ENCODE assay signal across 13 cellular contexts in the genomic region with DNA sequence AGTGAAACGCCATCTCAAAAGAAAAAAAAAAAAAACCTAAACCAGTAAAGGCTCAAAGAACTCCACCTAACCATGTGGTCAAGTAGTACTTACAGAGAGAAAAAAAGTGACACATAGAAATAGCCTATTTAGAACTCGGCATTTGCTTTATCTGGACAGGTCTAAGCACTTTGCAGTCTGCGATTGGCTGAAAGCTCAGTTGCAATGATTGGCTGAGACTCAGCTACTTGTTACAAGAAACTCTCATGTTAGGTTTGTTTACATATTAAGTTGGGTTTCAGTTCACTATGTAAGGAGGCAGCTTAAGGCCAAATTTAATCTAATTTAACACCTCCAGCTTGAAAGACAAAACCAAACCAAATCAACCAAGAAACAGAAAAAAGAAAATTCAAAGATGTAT. TPM values are rescaled to one million over a fixed set of nuclear protein-coding genes. Genes with fewer than 3 reads are reported as not detected.
A peak's percentile ranks its signal among the peaks of the same experiment; 100 is the strongest.
DNase-seq lines count a peak whose midpoint lies in the region; ATAC-seq and TF ChIP-seq lines count a peak whose summit lies in the region.
"Had no signal": no experiment of that assay in that cellular context is flagged by ENCODE, and none has a peak within 500 bp of the region (broad histone marks: within the 10 kb centered on the region; RNA-seq: fewer than 3 reads in every experiment).

No MANE protein-coding gene starts in this region.

- no peak overlapping the region for H2AFZ ChIP-seq in MM.1S (ENCODE audit: low read length)
- H2AFZ ChIP-seq: GM23248 had no signal

- H3K9me2 ChIP-seq in MM.1S (replicated peaks; ENCODE audit: insufficient read depth, low read length): no peaks in the 10 kb centered on the region

- no peaks in the 10 kb centered on the region for H3F3A ChIP-seq in MM.1S (ENCODE audit: insufficient read depth, low read length)

- H3K9me3 ChIP-seq in MM.1S (replicated peaks; ENCODE audit: insufficient read depth, low read length): no peaks in the 10 kb centered on the region
- peaks cover 0 to 2% of the 10 kb centered on the region in 2 donors for H3K9me3 ChIP-seq in left lung
- H3K9me3 ChIP-seq in upper lobe of right lung: no peaks in the 10 kb centered on the region

- H3K27ac ChIP-seq in MM.1S (ENCODE audit: low read length) (no peak overlapping the region), left lung (no peak overlapping the region), upper lobe of right lung (no peak overlapping the region)
- H3K27ac ChIP-seq: BLaER1, GM23248, HL-60 had no signal

- DNase-seq in DMS53 treated with DMSO at 0.1 percent for 48 hours (lab: John Stamatoyannopoulos, UW; ENCODE audit: unreplicated experiment): peak; percentile 33
- DNase-seq in MM.1S: peak; percentile 10
- no peak for DNase-seq in left lung
- DNase-seq in upper lobe of right lung: no peak
- no peak for DNase-seq in NCI-H526 (lab: John Stamatoyannopoulos, UW)
- DNase-seq in NCI-H146 (lab: John Stamatoyannopoulos, UW): no peak
- no peak for DNase-seq in DMS114 treated with DMSO at 0.1 percent for 48 hours (lab: John Stamatoyannopoulos, UW; ENCODE audit: unreplicated experiment)
- DNase-seq: CD4-positive, alpha-beta memory T cell; GM23248; HCEC 1CT; HFFc6 had no signal

- H4K20me1 ChIP-seq in MM.1S (ENCODE audit: insufficient read depth, low read length): no peaks in the 10 kb centered on the region
- H4K20me1 ChIP-seq: BLaER1 had no signal

- no peaks in the 10 kb centered on the region for H3K4me1 ChIP-seq in MM.1S (ENCODE audit: low read length)
- H3K4me1 ChIP-seq in left lung: no peaks in the 10 kb centered on the region
- H3K4me1 ChIP-seq in upper lobe of right lung: no peaks in the 10 kb centered on the region
- H3K4me1 ChIP-seq: BLaER1 had no signal

- H3K9ac ChIP-seq in MM.1S (ENCODE audit: low read length): no peak overlapping the region
- H3K9ac ChIP-seq: BLaER1, GM23248 had no signal

- H3K27me3 ChIP-seq in MM.1S (replicated peaks; ENCODE audit: insufficient read depth, low read length) (no peaks in the 10 kb centered on the region), left lung (no peaks in the 10 kb centered on the region), upper lobe of right lung (no peaks in the 10 kb centered on the region)
- H3K27me3 ChIP-seq: BLaER1 had no signal

- no peaks in the 10 kb centered on the region for H3K36me3 ChIP-seq in MM.1S (replicated peaks; ENCODE audit: insufficient read depth, low read length)
- H3K36me3 ChIP-seq in left lung: no peaks in the 10 kb centered on the region
- H3K36me3 ChIP-seq in upper lobe of right lung: no peaks in the 10 kb centered on the region
- H3K36me3 ChIP-seq: BLaER1 had no signal

- H3K4me3 ChIP-seq in MM.1S (ENCODE audit: low read length) (no peak overlapping the region), left lung (no peak overlapping the region), upper lobe of right lung (no peak overlapping the region)
- H3K4me3 ChIP-seq: BLaER1, GM23248 had no signal

- no peaks in the 10 kb centered on the region for H3K79me2 ChIP-seq in MM.1S (ENCODE audit: low read length)

- intact Hi-C loops in left lung (cut with DNase I) (no loop called here), upper lobe of right lung (cut with DNase I) (no loop called here)

- TF ChIP-seq CTCF in MM.1S (IDR thresholded peaks at IDR 0.05; ENCODE audit: low read length): no peak
- TF ChIP-seq CTCF in left lung (IDR thresholded peaks at IDR 0.05): no peak
- no peak for TF ChIP-seq CTCF in upper lobe of right lung (IDR thresholded peaks at IDR 0.05)

- no peak overlapping the region for H3K4me2 ChIP-seq in MM.1S (ENCODE audit: low read depth, low read length)
- H3K4me2 ChIP-seq: BLaER1 had no signal

- peak; percentile 93 for ATAC-seq in left lung
- ATAC-seq in upper lobe of right lung: peak; percentile 73

RNA-seq across cellular contexts. Expression of gene ABCC3, which starts 19.1 kb away (rescaled TPM):
- total RNA-seq in left lung (100 to 1,000 TPM in 1 of 2 donors, 10 to 100 TPM in 1; 52.3 to 120 TPM), upper lobe of right lung (65.4 TPM)

RNA-seq across cellular contexts. Expression of gene ANKRD40, which starts 54.0 kb away (rescaled TPM):
- total RNA-seq in left lung (10 to 100 TPM; 42.2 to 47.1 TPM), upper lobe of right lung (57.7 TPM)

Comparison
In these comparisons a context has a peak if more than half of its experiments do, and no peak if none do; other contexts are left out.
1. DNase-seq: peak in DMS53 treated with DMSO at 0.1 percent for 48 hours (single experiment) and MM.1S (single experiment); none in left lung (0 of 2), upper lobe of right lung (single experiment), NCI-H526 (0 of 2), NCI-H146 (single experiment) and DMS114 treated with DMSO at 0.1 percent for 48 hours (single experiment).